In the genomic region with DNA sequence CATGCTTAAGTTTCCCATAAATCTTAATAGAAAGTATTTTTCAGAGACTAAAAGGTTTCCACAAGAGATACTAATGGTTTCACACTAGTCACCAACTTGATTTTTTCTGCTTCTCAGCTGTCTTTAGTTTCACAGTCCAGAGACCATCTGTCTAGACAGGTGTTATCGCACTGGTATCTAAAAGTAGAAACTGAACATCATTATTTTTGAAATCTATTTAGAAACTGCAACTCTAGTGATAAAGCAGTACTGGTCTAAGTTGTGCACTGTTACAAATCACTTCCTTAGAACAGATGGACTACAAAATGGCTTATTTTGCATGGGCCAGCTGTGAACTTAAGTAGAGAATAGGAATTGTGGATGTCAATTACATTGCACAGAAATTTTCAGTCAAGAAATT, we compare ENCODE assay signal across 15 cellular contexts.
DNase-seq lines count a peak whose midpoint lies in the region; ATAC-seq, FAIRE-seq and TF ChIP-seq lines count a peak whose summit lies in the region.
"Had no signal": no experiment of that assay in that cellular context is flagged by ENCODE, and none has a peak within 500 bp of the region (broad histone marks: within the 10 kb centered on the region; RNA-seq: fewer than 3 reads in every experiment).

No MANE protein-coding gene starts in this region.

- H3K4me3 ChIP-seq in dorsolateral prefrontal cortex, result no peak overlapping the region
- no peak overlapping the region for H3K4me3 ChIP-seq in esophagus muscularis mucosa
- H3K4me3 ChIP-seq: thyroid gland had no signal

- in situ Hi-C loops in G401 (cut with HindIII; ENCODE audit: low sequenced_read_pairs), result no loop called here

- TF ChIP-seq EP300 in esophagus muscularis mucosa (IDR thresholded peaks at IDR 0.05), result no peak

- ATAC-seq in GM19397 (IDR thresholded peaks at IDR 0.05; ENCODE audit: unreplicated experiment) (peak; percentile 95), HG02885 (IDR thresholded peaks at IDR 0.05; ENCODE audit: poor library complexity, unreplicated experiment) (peak; percentile 83)
- ATAC-seq in CD4-positive, alpha-beta T cell (ENCODE audit: poor library complexity), result no peak
- ATAC-seq: activated CD8-positive, alpha-beta T cell treated with anti-CD3 and anti-CD28 coated beads, Interleukin-2, amount 10 ng/mL, durations not matched to agents 7 days and 5 days had no signal

- peak; percentile 21 for FAIRE-seq in D721Med (lab: Jason Lieb, UNC)
- FAIRE-seq: A204.1, G401.6 had no signal

- H3K27ac Mint-ChIP-seq in CD4-positive, alpha-beta T cell, result no peak overlapping the region
- H3K27ac Mint-ChIP-seq: activated CD8-positive, alpha-beta T cell treated with anti-CD3 and anti-CD28 coated beads, Interleukin-2, amount 10 ng/mL, durations not matched to agents 7 days and 5 days had no signal

- no peaks in the 10 kb centered on the region for H3K36me3 Mint-ChIP-seq in CD4-positive, alpha-beta T cell (ENCODE audit: low read depth)

- H3K9me3 ChIP-seq in CD4-positive, alpha-beta T cell (ENCODE audit: control insufficient read depth, low read length), result no peaks in the 10 kb centered on the region
- no peaks in the 10 kb centered on the region for H3K9me3 ChIP-seq in esophagus muscularis mucosa
- H3K9me3 ChIP-seq: thyroid gland had no signal

- H3K27me3 ChIP-seq in dorsolateral prefrontal cortex (no peaks in the 10 kb centered on the region), esophagus muscularis mucosa (no peaks in the 10 kb centered on the region)
- no peaks in the 10 kb centered on the region for H3K27me3 ChIP-seq in CD4-positive, alpha-beta T cell (ENCODE audit: control insufficient read depth, insufficient read depth, low read length)
- H3K27me3 ChIP-seq: thyroid gland had no signal

- no peaks in the 10 kb centered on the region for H3K4me1 Mint-ChIP-seq in CD4-positive, alpha-beta T cell (ENCODE audit: low read depth)
- H3K4me1 Mint-ChIP-seq: neural crest cell had no signal

- intact Hi-C loops in dorsolateral prefrontal cortex (cut with DNase I) (no loop called here), esophagus muscularis mucosa (cut with DNase I) (no loop called here)
- intact Hi-C loops in CD4-positive, alpha-beta T cell (cut with DNase I, micrococcal nuclease), result no loop called here

- no peak for TF ChIP-seq POLR2A in esophagus muscularis mucosa (IDR thresholded peaks at IDR 0.05; ENCODE audit: low read depth)

- H3K27me3 Mint-ChIP-seq in CD4-positive, alpha-beta T cell, result no peaks in the 10 kb centered on the region

- 62% methylated on average over 1 of the region's 1 CpG for WGBS in esophagus muscularis mucosa

- no peak overlapping the region for H3K4me3 Mint-ChIP-seq in CD4-positive, alpha-beta T cell
- H3K4me3 Mint-ChIP-seq: activated CD8-positive, alpha-beta T cell treated with anti-CD3 and anti-CD28 coated beads, Interleukin-2, amount 10 ng/mL, durations not matched to agents 7 days and 5 days; neural crest cell had no signal

- no peaks in the 10 kb centered on the region for H3K36me3 ChIP-seq in esophagus muscularis mucosa
- H3K36me3 ChIP-seq: thyroid gland had no signal

- H3K4me1 ChIP-seq in esophagus muscularis mucosa, result no peaks in the 10 kb centered on the region
- H3K4me1 ChIP-seq: thyroid gland had no signal

- TF ChIP-seq CTCF in D721Med (IDR thresholded peaks at IDR 0.05; ENCODE audit: insufficient read depth, missing control alignments) (no peak), dorsolateral prefrontal cortex (IDR thresholded peaks at IDR 0.05 in 54 of 56, conservative IDR thresholded peaks at IDR 0.05 in 2 of 56; ENCODE audit: low read depth in 1 of 56, partially characterized antibody in 56 of 56) (no peak), esophagus muscularis mucosa (IDR thresholded peaks at IDR 0.05) (no peak)
- TF ChIP-seq CTCF in CD4-positive, alpha-beta T cell (IDR thresholded peaks at IDR 0.05), result no peak

- DNase-seq in D721Med (ENCODE audit: insufficient read length, low spot score) (no peak), LHCN-M2 (ENCODE audit: low read depth) (peak; percentile 58), dorsolateral prefrontal cortex (no peak), esophagus muscularis mucosa (ENCODE audit: extremely low spot score) (no peak), G401 (ENCODE audit: low spot score) (no peak)
- DNase-seq in CD4-positive, alpha-beta T cell, result no peak
- DNase-seq: activated CD8-positive, alpha-beta T cell treated with anti-CD3 and anti-CD28 coated beads, Interleukin-2, amount 10 ng/mL, durations not matched to agents 7 days and 5 days; NCI-H1930; thyroid gland had no signal

- POLR2A ChIA-PET in CD4-positive, alpha-beta T cell (lab: Charles Lee), result no interaction called here

- peaks cover 5% of the 10 kb centered on the region for H3K9me3 Mint-ChIP-seq in CD4-positive, alpha-beta T cell

- CTCF ChIA-PET in CD4-positive, alpha-beta T cell (lab: Charles Lee), result no interaction called here

- H3K27ac ChIP-seq in dorsolateral prefrontal cortex, result no peak overlapping the region
- H3K27ac ChIP-seq in CD4-positive, alpha-beta T cell (ENCODE audit: low read depth, low read length), result no peak overlapping the region
- H3K27ac ChIP-seq in esophagus muscularis mucosa (replicated peaks in 1 of 4), result no peak overlapping the region
- H3K27ac ChIP-seq: HL-60, thyroid gland had no signal
